In the genomic region with DNA sequence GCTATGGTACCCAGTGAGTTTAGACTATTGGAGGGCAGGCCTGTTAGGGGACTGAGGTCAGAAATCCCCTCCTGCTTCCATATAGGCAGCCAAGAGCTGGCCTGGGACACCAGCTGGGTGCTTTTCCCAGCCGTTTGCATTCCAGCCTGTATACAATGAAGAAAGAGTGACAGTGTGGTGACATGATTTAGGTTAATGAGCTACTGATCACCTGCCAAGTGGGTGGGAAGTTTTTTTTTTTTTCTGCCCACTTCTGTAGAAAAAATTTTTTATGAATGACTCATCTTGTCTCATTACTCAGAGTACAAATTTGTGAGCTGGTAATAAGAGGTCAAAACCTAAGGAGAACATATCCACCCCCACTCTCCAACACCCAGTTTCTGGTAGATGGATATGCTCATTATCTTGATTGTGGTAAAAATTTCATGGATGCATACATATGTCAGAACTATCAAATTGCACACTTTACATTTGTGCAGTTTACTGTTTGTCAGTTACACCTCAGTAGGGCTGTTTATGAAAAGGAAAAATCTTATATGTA, we compare ENCODE assay signal across 9 cellular contexts. TPM values are rescaled to one million over a fixed set of nuclear protein-coding genes. Genes with fewer than 3 reads are reported as not detected.
DNase-seq lines count a peak whose midpoint lies in the region; ATAC-seq and TF ChIP-seq lines count a peak whose summit lies in the region.
"Had no signal": no experiment of that assay in that cellular context is flagged by ENCODE, and none has a peak within 500 bp of the region (broad histone marks: within the 10 kb centered on the region; RNA-seq: fewer than 3 reads in every experiment).

No MANE protein-coding gene starts in this region.

- H3K36me3 Mint-ChIP-seq in MCF 10A (ENCODE audit: insufficient read depth, unreplicated experiment) (no peaks in the 10 kb centered on the region), neural progenitor cell (no peaks in the 10 kb centered on the region)
- no peaks in the 10 kb centered on the region for H3K36me3 Mint-ChIP-seq in naive thymus-derived CD4-positive, alpha-beta T cell
- H3K36me3 Mint-ChIP-seq: memory B cell had no signal

- H3K27ac ChIP-seq in neural progenitor cell, result peak overlapping the region; percentile 29
- H3K27ac ChIP-seq in naive thymus-derived CD4-positive, alpha-beta T cell (ENCODE audit: low read depth, low read length), result no peak overlapping the region

- ATAC-seq in naive thymus-derived CD4-positive, alpha-beta T cell, result no peak

- H3K36me3 ChIP-seq in neural progenitor cell, result no peaks in the 10 kb centered on the region
- no peaks in the 10 kb centered on the region for H3K36me3 ChIP-seq in naive thymus-derived CD4-positive, alpha-beta T cell (ENCODE audit: control insufficient read depth in 2 of 3, insufficient read depth in 3 of 3, low read length in 3 of 3)

- no TSS peak for BruUV-seq in MCF 10A (replicated peaks; lab: Mats Ljungman, UMichigan)

- intact Hi-C loops in MCF 10A (cut with micrococcal nuclease), result no loop called here
- intact Hi-C loops in naive thymus-derived CD4-positive, alpha-beta T cell (cut with micrococcal nuclease), result no loop called here

- no peak overlapping the region for H3K4me3 ChIP-seq in neural progenitor cell
- no peak overlapping the region for H3K4me3 ChIP-seq in naive thymus-derived CD4-positive, alpha-beta T cell (ENCODE audit: low read length)

- CTCF ChIA-PET in MCF 10A (lab: Yijun Ruan, JAX), result interaction anchor here (0.7 to 1.2 kb wide), 5 partner anchors 10 to 240 kb away, joined by 3 to 8 read pairs (median 3); no protein-coding TSS in a partner anchor
- CTCF ChIA-PET in naive thymus-derived CD4-positive, alpha-beta T cell (lab: Charles Lee), result no interaction called here

- H3K4me1 Mint-ChIP-seq in MCF 10A (ENCODE audit: insufficient read depth, unreplicated experiment) (peaks cover 14% of the 10 kb centered on the region), neural progenitor cell (peaks cover 14% of the 10 kb centered on the region)
- peaks cover 0 to 4% (median 0%) of the 10 kb centered on the region in 7 donors for H3K4me1 Mint-ChIP-seq in naive thymus-derived CD4-positive, alpha-beta T cell
- H3K4me1 Mint-ChIP-seq: memory B cell had no signal

- H3F3A ChIP-seq in neural progenitor cell (ENCODE audit: low read depth), result peaks cover 14% of the 10 kb centered on the region

- H3K9me3 Mint-ChIP-seq in MCF 10A (ENCODE audit: unreplicated experiment), result no peaks in the 10 kb centered on the region
- no peaks in the 10 kb centered on the region for H3K9me3 Mint-ChIP-seq in neural progenitor cell
- H3K9me3 Mint-ChIP-seq in naive thymus-derived CD4-positive, alpha-beta T cell, result no peaks in the 10 kb centered on the region
- H3K9me3 Mint-ChIP-seq: memory B cell had no signal

- POLR2A ChIA-PET in MCF 10A (lab: Yijun Ruan, JAX), result interaction anchor here (0.6 to 1.9 kb wide), 13 partner anchors 15 to 353 kb away, joined by 3 to 10 read pairs (median 3); a partner anchor contains a TSS
- POLR2A ChIA-PET in naive thymus-derived CD4-positive, alpha-beta T cell (lab: Charles Lee), result interaction anchor here (0.6 to 1.5 kb wide), 2 partner anchors 9 to 135 kb away, joined by 4 to 7 read pairs; no protein-coding TSS in a partner anchor

- no peak for TF ChIP-seq CTCF in MCF 10A (IDR thresholded peaks at IDR 0.05; ENCODE audit: unreplicated experiment)
- TF ChIP-seq CTCF in neural progenitor cell (IDR thresholded peaks at IDR 0.05), result no peak

- peaks cover 34% of the 10 kb centered on the region for H3K27me3 Mint-ChIP-seq in MCF 10A (ENCODE audit: insufficient read depth, unreplicated experiment)
- peaks cover 6% of the 10 kb centered on the region for H3K27me3 Mint-ChIP-seq in neural progenitor cell (ENCODE audit: insufficient read depth, low read depth)
- peaks cover 0 to 6% (median 0%) of the 10 kb centered on the region in 5 donors for H3K27me3 Mint-ChIP-seq in naive thymus-derived CD4-positive, alpha-beta T cell
- H3K27me3 Mint-ChIP-seq: memory B cell had no signal

- no peak overlapping the region for H2AFZ ChIP-seq in neural progenitor cell (replicated peaks)

- H3K4me2 ChIP-seq in neural progenitor cell, result peak overlapping the region; percentile 5

- peak; percentile 89 for DNase-seq in DMS53 (lab: John Stamatoyannopoulos, UW)
- peak; percentile 89 for DNase-seq in HT1080 (ENCODE audit: low read depth)
- peak; percentile 82 for DNase-seq in MCF 10A (ENCODE audit: unreplicated experiment)
- peak; percentile 68 for DNase-seq in neural progenitor cell (ENCODE audit: low spot score)
- DNase-seq in DMS153 (lab: John Stamatoyannopoulos, UW), result no peak
- DNase-seq in stimulated activated CD4-positive, alpha-beta T cell treated with anti-CD3 and anti-CD28 coated beads, Interleukin-2, amount 100 ng/mL, for 48 hours, result no peak
- DNase-seq in activated CD4-positive, alpha-beta T cell treated with anti-CD3 and anti-CD28 coated beads, Interleukin-2, amount 50 U/mL, for 48 hours, result no peak
- DNase-seq in naive thymus-derived CD4-positive, alpha-beta T cell, result no peak

- H3K27me3 ChIP-seq in neural progenitor cell, result no peaks in the 10 kb centered on the region
- no peaks in the 10 kb centered on the region for H3K27me3 ChIP-seq in naive thymus-derived CD4-positive, alpha-beta T cell (ENCODE audit: control insufficient read depth in 2 of 2, insufficient read depth in 2 of 2, low read length in 2 of 2)

- H3K27ac Mint-ChIP-seq in MCF 10A (ENCODE audit: low read depth, unreplicated experiment), result no peak overlapping the region
- H3K27ac Mint-ChIP-seq in neural progenitor cell, result no peak overlapping the region
- no peak overlapping the region for H3K27ac Mint-ChIP-seq in naive thymus-derived CD4-positive, alpha-beta T cell
- H3K27ac Mint-ChIP-seq: memory B cell had no signal

- H3K9me3 ChIP-seq in neural progenitor cell (ENCODE audit: low read depth), result no peaks in the 10 kb centered on the region
- H3K9me3 ChIP-seq in naive thymus-derived CD4-positive, alpha-beta T cell (ENCODE audit: control insufficient read depth in 2 of 3, low read length in 3 of 3), result no peaks in the 10 kb centered on the region

- no peaks in the 10 kb centered on the region for H4K20me1 ChIP-seq in neural progenitor cell (ENCODE audit: low read depth)

- no peak overlapping the region for H3K9ac ChIP-seq in neural progenitor cell

- H3K4me3 Mint-ChIP-seq in MCF 10A (ENCODE audit: unreplicated experiment) (no peak overlapping the region), neural progenitor cell (no peak overlapping the region)
- H3K4me3 Mint-ChIP-seq in naive thymus-derived CD4-positive, alpha-beta T cell, result no peak overlapping the region
- H3K4me3 Mint-ChIP-seq: memory B cell had no signal

- H3K4me1 ChIP-seq in neural progenitor cell, result peaks cover 11% of the 10 kb centered on the region
- no peaks in the 10 kb centered on the region for H3K4me1 ChIP-seq in naive thymus-derived CD4-positive, alpha-beta T cell (ENCODE audit: control insufficient read depth in 2 of 2, insufficient read depth in 2 of 2, low read length in 2 of 2)

- no peaks in the 10 kb centered on the region for H3K79me2 ChIP-seq in neural progenitor cell (ENCODE audit: low read depth)

RNA-seq across cellular contexts. Expression of a gene that starts 16.4 kb away (rescaled TPM):
- 1.6 and 2.4 TPM in 2 replicates for total RNA-seq in HT1080 (2014; rRNA removed; shearing (Covaris generic))
- 0.10 TPM in 2 replicates for polyA plus RNA-seq in HT1080 (2015; cell fraction: cytosol; rRNA removed)
- polyA plus RNA-seq in HT1080 (2015; cell fraction: nucleus; rRNA removed), result 3.9 TPM in 2 replicates
- total RNA-seq in MCF 10A (2022), result 0.32 and 0.33 TPM in 2 replicates
- 5.4 and 12.4 TPM in 2 replicates for total RNA-seq in neural progenitor cell (ENCODE audit: low replicate concordance)
- total RNA-seq in naive thymus-derived CD4-positive, alpha-beta T cell, result 1 to 10 TPM in 2 of 5 experiments, under 1 TPM in 2, not detected in 1; 0.29 to 2.4 (median 1.3) TPM
- polyA plus RNA-seq in naive thymus-derived CD4-positive, alpha-beta T cell, result under 1 TPM in 1 of 2 donors, not detected in 1; 0.25 TPM

RNA-seq across cellular contexts. Expression of a gene that starts 35.5 kb away (rescaled TPM):
- total RNA-seq in HT1080 (2014; rRNA removed; shearing (Covaris generic)), result 13.0 and 27.6 TPM in 2 replicates
- polyA plus RNA-seq in HT1080 (2015; cell fraction: cytosol; rRNA removed), result 16.6 and 17.9 TPM in 2 replicates
- polyA plus RNA-seq in HT1080 (2015; cell fraction: nucleus; rRNA removed), result 80.1 and 88.9 TPM in 2 replicates
- total RNA-seq in MCF 10A (2022) (92.1 and 92.2 TPM in 2 replicates), neural progenitor cell (ENCODE audit: low replicate concordance) (61.5 and 71.6 TPM in 2 replicates)
- total RNA-seq in naive thymus-derived CD4-positive, alpha-beta T cell, result 100 to 1,000 TPM in 4 of 5 experiments, 10 to 100 TPM in 1; 83.7 to 143 (median 112) TPM
- 10 to 100 TPM in 1 of 2 donors, 1 to 10 TPM in 1; 7.4 to 14.1 TPM for polyA plus RNA-seq in naive thymus-derived CD4-positive, alpha-beta T cell

RNA-seq across cellular contexts. Expression of a gene that starts 45.3 kb away (rescaled TPM):
- 7.2 and 9.3 TPM in 2 replicates for total RNA-seq in HT1080 (2014; rRNA removed; shearing (Covaris generic))
- 13.7 and 13.8 TPM in 2 replicates for polyA plus RNA-seq in HT1080 (2015; cell fraction: cytosol; rRNA removed)
- polyA plus RNA-seq in HT1080 (2015; cell fraction: nucleus; rRNA removed), result 17.0 and 18.5 TPM in 2 replicates
- total RNA-seq in MCF 10A (2022) (90.6 and 162 TPM in 2 replicates), neural progenitor cell (ENCODE audit: low replicate concordance) (9.3 and 10.0 TPM in 2 replicates)
- total RNA-seq in naive thymus-derived CD4-positive, alpha-beta T cell, result 1 to 10 TPM in 4 of 5 experiments, under 1 TPM in 1; 0.92 to 4.8 (median 3.4) TPM
- polyA plus RNA-seq in naive thymus-derived CD4-positive, alpha-beta T cell, result 1 to 10 TPM; 2.2 to 3.1 TPM

Comparison
In these comparisons a context has a peak if more than half of its experiments do, and no peak if none do; other contexts are left out.
1. DNase-seq: peak in DMS53 (single experiment), HT1080 (single experiment), MCF 10A (single experiment) and neural progenitor cell (single experiment); none in DMS153 (single experiment), stimulated activated CD4-positive, alpha-beta T cell treated with anti-CD3 and anti-CD28 coated beads, Interleukin-2, amount 100 ng/mL, for 48 hours (0 of 2), activated CD4-positive, alpha-beta T cell treated with anti-CD3 and anti-CD28 coated beads, Interleukin-2, amount 50 U/mL, for 48 hours (0 of 2) and naive thymus-derived CD4-positive, alpha-beta T cell (0 of 9).